Comparison of ENCODE assay signal across 1 cellular context in the genomic region with DNA sequence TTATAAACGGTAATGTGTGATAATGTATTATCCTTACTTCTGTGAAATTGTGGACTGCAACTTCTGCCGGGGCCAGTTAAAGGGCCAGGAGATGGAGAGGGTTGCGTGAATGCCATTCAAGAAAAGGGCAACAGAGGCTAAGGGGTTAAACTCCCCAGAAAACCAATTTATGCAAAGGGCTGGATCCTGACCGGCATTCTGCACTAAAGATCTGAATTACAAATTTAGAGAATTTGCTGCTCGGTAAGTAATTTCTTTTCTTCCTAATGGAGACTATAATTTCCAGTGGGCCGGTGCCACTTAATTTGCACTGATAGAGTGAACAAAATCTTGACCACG.
TF ChIP-seq lines count a peak whose summit lies in the region.

No MANE protein-coding gene starts in this region.

TF ChIP-seq in HepG2, 621 proteins besides CTCF, POLR2A, EP300 and RAD21 (continued from another document and continues in another):
- TF ChIP-seq ZNF652 (CRISPR knock-in tag; IDR thresholded peaks at IDR 0.05; ENCODE audit: borderline replicate concordance, low read depth) (peak; percentile 77), KDM4B (CRISPR knock-in tag; IDR thresholded peaks at IDR 0.05) (no peak), KLF11 (CRISPR knock-in tag; IDR thresholded peaks at IDR 0.05) (no peak), ZNF468 (CRISPR knock-in tag; IDR thresholded peaks at IDR 0.05) (no peak), HOXD1 (CRISPR knock-in tag; IDR thresholded peaks at IDR 0.05) (0 out of 2 replicates have a peak, but pooled peaks have one; percentile 26), POLR2G (IDR thresholded peaks at IDR 0.05; ENCODE audit: low read depth, low read length) (no peak), ZNF598 (CRISPR knock-in tag; IDR thresholded peaks at IDR 0.05; ENCODE audit: borderline replicate concordance) (no peak), SIX4 (CRISPR knock-in tag; IDR thresholded peaks at IDR 0.05) (no peak), ZNF101 (CRISPR knock-in tag; IDR thresholded peaks at IDR 0.05; ENCODE audit: borderline replicate concordance, low read depth) (0 out of 2 replicates have a peak, but pooled peaks have one; percentile 8), ZNF839 (CRISPR knock-in tag; IDR thresholded peaks at IDR 0.05; ENCODE audit: borderline replicate concordance) (no peak), ZNF136 (CRISPR knock-in tag; IDR thresholded peaks at IDR 0.05; ENCODE audit: low read depth) (no peak), ZNF850 (CRISPR knock-in tag; conservative IDR thresholded peaks at IDR 0.05) (0 out of 2 replicates have a peak, but pooled peaks have one; percentile 6), ZNF335 (CRISPR knock-in tag; IDR thresholded peaks at IDR 0.05) (no peak), ZSCAN29 (CRISPR knock-in tag; conservative IDR thresholded peaks at IDR 0.05) (peak; percentile 2; the same call in 1 of the 2 replicates), ZNF549 (CRISPR knock-in tag; IDR thresholded peaks at IDR 0.05) (no peak), EZH2 (conservative IDR thresholded peaks at IDR 0.05; ENCODE audit: low read depth, low read length) (no peak), HDAC6 (IDR thresholded peaks at IDR 0.05; ENCODE audit: low read depth, low read length) (no peak), ZNF383 (CRISPR knock-in tag; IDR thresholded peaks at IDR 0.05; ENCODE audit: borderline replicate concordance) (no peak), RFX5 (IDR thresholded peaks at IDR 0.05; ENCODE audit: low read depth, low read length) (no peak), ZNF260 (CRISPR knock-in tag; IDR thresholded peaks at IDR 0.05; ENCODE audit: borderline replicate concordance, low read depth) (no peak), ARNT2 (CRISPR knock-in tag; IDR thresholded peaks at IDR 0.05; ENCODE audit: low read depth) (no peak), FOXA3 (CRISPR knock-in tag; IDR thresholded peaks at IDR 0.05) (no peak), HNRNPUL1 (IDR thresholded peaks at IDR 0.05; ENCODE audit: low read depth, low read length) (no peak), ZFP90 (CRISPR knock-in tag; IDR thresholded peaks at IDR 0.05; ENCODE audit: borderline replicate concordance) (0 out of 2 replicates have a peak, but pooled peaks have one; percentile 16), KAT8 (CRISPR knock-in tag; IDR thresholded peaks at IDR 0.05) (no peak; the same call in 1 of the 2 replicates), REXO4 (CRISPR knock-in tag; IDR thresholded peaks at IDR 0.05; ENCODE audit: borderline replicate concordance) (no peak), TAF15 (IDR thresholded peaks at IDR 0.05; ENCODE audit: low read depth, low read length, poor library complexity, severe bottlenecking) (no peak), PTBP1 (IDR thresholded peaks at IDR 0.05; ENCODE audit: low read depth, low read length, poor library complexity, severe bottlenecking) (no peak), PITX1 (CRISPR knock-in tag; IDR thresholded peaks at IDR 0.05) (no peak), NCOA2 (CRISPR knock-in tag; IDR thresholded peaks at IDR 0.05) (no peak), ETV6 (CRISPR knock-in tag; conservative IDR thresholded peaks at IDR 0.05) (no peak), CBX2 (IDR thresholded peaks at IDR 0.05; ENCODE audit: low read depth, low read length) (no peak), CBX2 (CRISPR knock-in tag; IDR thresholded peaks at IDR 0.05; ENCODE audit: low read depth) (no peak), KLF15 (CRISPR knock-in tag; IDR thresholded peaks at IDR 0.05; ENCODE audit: borderline replicate concordance) (no peak)
- TF ChIP-seq, protein P1, sequence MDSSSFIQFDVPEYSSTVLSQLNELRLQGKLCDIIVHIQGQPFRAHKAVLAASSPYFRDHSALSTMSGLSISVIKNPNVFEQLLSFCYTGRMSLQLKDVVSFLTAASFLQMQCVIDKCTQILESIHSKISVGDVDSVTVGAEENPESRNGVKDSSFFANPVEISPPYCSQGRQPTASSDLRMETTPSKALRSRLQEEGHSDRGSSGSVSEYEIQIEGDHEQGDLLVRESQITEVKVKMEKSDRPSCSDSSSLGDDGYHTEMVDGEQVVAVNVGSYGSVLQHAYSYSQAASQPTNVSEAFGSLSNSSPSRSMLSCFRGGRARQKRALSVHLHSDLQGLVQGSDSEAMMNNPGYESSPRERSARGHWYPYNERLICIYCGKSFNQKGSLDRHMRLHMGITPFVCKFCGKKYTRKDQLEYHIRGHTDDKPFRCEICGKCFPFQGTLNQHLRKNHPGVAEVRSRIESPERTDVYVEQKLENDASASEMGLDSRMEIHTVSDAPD (CRISPR knock-in tag; IDR thresholded peaks at IDR 0.05), result no peak
- TF ChIP-seq, protein P2, sequence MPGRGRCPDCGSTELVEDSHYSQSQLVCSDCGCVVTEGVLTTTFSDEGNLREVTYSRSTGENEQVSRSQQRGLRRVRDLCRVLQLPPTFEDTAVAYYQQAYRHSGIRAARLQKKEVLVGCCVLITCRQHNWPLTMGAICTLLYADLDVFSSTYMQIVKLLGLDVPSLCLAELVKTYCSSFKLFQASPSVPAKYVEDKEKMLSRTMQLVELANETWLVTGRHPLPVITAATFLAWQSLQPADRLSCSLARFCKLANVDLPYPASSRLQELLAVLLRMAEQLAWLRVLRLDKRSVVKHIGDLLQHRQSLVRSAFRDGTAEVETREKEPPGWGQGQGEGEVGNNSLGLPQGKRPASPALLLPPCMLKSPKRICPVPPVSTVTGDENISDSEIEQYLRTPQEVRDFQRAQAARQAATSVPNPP (CRISPR knock-in tag; IDR thresholded peaks at IDR 0.05), result no peak
- TF ChIP-seq, protein P3, sequence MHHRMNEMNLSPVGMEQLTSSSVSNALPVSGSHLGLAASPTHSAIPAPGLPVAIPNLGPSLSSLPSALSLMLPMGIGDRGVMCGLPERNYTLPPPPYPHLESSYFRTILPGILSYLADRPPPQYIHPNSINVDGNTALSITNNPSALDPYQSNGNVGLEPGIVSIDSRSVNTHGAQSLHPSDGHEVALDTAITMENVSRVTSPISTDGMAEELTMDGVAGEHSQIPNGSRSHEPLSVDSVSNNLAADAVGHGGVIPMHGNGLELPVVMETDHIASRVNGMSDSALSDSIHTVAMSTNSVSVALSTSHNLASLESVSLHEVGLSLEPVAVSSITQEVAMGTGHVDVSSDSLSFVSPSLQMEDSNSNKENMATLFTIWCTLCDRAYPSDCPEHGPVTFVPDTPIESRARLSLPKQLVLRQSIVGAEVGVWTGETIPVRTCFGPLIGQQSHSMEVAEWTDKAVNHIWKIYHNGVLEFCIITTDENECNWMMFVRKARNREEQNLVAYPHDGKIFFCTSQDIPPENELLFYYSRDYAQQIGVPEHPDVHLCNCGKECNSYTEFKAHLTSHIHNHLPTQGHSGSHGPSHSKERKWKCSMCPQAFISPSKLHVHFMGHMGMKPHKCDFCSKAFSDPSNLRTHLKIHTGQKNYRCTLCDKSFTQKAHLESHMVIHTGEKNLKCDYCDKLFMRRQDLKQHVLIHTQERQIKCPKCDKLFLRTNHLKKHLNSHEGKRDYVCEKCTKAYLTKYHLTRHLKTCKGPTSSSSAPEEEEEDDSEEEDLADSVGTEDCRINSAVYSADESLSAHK (CRISPR knock-in tag; IDR thresholded peaks at IDR 0.05; ENCODE audit: borderline replicate concordance), result no peak
- TF ChIP-seq, protein P4, sequence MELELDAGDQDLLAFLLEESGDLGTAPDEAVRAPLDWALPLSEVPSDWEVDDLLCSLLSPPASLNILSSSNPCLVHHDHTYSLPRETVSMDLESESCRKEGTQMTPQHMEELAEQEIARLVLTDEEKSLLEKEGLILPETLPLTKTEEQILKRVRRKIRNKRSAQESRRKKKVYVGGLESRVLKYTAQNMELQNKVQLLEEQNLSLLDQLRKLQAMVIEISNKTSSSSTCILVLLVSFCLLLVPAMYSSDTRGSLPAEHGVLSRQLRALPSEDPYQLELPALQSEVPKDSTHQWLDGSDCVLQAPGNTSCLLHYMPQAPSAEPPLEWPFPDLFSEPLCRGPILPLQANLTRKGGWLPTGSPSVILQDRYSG (CRISPR knock-in tag; IDR thresholded peaks at IDR 0.05), result no peak
- TF ChIP-seq, protein P5, sequence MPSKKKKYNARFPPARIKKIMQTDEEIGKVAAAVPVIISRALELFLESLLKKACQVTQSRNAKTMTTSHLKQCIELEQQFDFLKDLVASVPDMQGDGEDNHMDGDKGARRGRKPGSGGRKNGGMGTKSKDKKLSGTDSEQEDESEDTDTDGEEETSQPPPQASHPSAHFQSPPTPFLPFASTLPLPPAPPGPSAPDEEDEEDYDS (CRISPR knock-in tag; IDR thresholded peaks at IDR 0.05), result peak; percentile 8; the same call in 1 of the 2 replicates
- TF ChIP-seq, protein P6, sequence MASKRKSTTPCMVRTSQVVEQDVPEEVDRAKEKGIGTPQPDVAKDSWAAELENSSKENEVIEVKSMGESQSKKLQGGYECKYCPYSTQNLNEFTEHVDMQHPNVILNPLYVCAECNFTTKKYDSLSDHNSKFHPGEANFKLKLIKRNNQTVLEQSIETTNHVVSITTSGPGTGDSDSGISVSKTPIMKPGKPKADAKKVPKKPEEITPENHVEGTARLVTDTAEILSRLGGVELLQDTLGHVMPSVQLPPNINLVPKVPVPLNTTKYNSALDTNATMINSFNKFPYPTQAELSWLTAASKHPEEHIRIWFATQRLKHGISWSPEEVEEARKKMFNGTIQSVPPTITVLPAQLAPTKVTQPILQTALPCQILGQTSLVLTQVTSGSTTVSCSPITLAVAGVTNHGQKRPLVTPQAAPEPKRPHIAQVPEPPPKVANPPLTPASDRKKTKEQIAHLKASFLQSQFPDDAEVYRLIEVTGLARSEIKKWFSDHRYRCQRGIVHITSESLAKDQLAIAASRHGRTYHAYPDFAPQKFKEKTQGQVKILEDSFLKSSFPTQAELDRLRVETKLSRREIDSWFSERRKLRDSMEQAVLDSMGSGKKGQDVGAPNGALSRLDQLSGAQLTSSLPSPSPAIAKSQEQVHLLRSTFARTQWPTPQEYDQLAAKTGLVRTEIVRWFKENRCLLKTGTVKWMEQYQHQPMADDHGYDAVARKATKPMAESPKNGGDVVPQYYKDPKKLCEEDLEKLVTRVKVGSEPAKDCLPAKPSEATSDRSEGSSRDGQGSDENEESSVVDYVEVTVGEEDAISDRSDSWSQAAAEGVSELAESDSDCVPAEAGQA (IDR thresholded peaks at IDR 0.05; ENCODE audit: low read depth), result no peak
- TF ChIP-seq, protein P6 (CRISPR knock-in tag; IDR thresholded peaks at IDR 0.05; ENCODE audit: borderline replicate concordance), result 0 out of 2 replicates have a peak, but pooled peaks have one; percentile 38
- TF ChIP-seq, protein P7, sequence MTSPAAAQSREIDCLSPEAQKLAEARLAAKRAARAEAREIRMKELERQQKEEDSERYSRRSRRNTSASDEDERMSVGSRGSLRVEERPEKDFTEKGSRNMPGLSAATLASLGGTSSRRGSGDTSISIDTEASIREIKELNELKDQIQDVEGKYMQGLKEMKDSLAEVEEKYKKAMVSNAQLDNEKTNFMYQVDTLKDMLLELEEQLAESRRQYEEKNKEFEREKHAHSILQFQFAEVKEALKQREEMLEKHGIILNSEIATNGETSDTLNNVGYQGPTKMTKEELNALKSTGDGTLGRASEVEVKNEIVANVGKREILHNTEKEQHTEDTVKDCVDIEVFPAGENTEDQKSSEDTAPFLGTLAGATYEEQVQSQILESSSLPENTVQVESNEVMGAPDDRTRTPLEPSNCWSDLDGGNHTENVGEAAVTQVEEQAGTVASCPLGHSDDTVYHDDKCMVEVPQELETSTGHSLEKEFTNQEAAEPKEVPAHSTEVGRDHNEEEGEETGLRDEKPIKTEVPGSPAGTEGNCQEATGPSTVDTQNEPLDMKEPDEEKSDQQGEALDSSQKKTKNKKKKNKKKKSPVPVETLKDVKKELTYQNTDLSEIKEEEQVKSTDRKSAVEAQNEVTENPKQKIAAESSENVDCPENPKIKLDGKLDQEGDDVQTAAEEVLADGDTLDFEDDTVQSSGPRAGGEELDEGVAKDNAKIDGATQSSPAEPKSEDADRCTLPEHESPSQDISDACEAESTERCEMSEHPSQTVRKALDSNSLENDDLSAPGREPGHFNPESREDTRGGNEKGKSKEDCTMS (CRISPR knock-in tag; conservative IDR thresholded peaks at IDR 0.05), result no peak
- TF ChIP-seq, protein P8, sequence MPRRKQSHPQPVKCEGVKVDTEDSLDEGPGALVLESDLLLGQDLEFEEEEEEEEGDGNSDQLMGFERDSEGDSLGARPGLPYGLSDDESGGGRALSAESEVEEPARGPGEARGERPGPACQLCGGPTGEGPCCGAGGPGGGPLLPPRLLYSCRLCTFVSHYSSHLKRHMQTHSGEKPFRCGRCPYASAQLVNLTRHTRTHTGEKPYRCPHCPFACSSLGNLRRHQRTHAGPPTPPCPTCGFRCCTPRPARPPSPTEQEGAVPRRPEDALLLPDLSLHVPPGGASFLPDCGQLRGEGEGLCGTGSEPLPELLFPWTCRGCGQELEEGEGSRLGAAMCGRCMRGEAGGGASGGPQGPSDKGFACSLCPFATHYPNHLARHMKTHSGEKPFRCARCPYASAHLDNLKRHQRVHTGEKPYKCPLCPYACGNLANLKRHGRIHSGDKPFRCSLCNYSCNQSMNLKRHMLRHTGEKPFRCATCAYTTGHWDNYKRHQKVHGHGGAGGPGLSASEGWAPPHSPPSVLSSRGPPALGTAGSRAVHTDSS (CRISPR knock-in tag; conservative IDR thresholded peaks at IDR 0.05), result no peak
- TF ChIP-seq, protein P9, sequence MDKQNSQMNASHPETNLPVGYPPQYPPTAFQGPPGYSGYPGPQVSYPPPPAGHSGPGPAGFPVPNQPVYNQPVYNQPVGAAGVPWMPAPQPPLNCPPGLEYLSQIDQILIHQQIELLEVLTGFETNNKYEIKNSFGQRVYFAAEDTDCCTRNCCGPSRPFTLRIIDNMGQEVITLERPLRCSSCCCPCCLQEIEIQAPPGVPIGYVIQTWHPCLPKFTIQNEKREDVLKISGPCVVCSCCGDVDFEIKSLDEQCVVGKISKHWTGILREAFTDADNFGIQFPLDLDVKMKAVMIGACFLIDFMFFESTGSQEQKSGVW (CRISPR knock-in tag; IDR thresholded peaks at IDR 0.05; ENCODE audit: borderline replicate concordance), result no peak
- TF ChIP-seq, protein P10, sequence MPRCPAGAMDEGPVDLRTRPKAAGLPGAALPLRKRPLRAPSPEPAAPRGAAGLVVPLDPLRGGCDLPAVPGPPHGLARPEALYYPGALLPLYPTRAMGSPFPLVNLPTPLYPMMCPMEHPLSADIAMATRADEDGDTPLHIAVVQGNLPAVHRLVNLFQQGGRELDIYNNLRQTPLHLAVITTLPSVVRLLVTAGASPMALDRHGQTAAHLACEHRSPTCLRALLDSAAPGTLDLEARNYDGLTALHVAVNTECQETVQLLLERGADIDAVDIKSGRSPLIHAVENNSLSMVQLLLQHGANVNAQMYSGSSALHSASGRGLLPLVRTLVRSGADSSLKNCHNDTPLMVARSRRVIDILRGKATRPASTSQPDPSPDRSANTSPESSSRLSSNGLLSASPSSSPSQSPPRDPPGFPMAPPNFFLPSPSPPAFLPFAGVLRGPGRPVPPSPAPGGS (CRISPR knock-in tag; IDR thresholded peaks at IDR 0.05), result no peak
